Comparison of ENCODE assay signal across 1 cellular context in genomic region chr4:82698412-82698811, GRCh38.
TF ChIP-seq lines count a peak whose summit lies in the region.

No MANE protein-coding gene starts in this region.

TF ChIP-seq in GM23338, 12 proteins besides CTCF, POLR2A, EP300 and RAD21 (continued from another document):
- TF ChIP-seq ZNF331 (CRISPR knock-in tag; IDR thresholded peaks at IDR 0.05; ENCODE audit: low read depth) (no peak), REST (IDR thresholded peaks at IDR 0.05; ENCODE audit: unreplicated experiment) (no peak), POLR2AphosphoS5 (IDR thresholded peaks at IDR 0.05; ENCODE audit: low read depth) (no peak), ETS1 (IDR thresholded peaks at IDR 0.05) (no peak)
